In genomic region chr1:245526141-245526540, GRCh38 we compare ENCODE assay signal across 34 cellular contexts.
"Had no signal": no experiment of that assay in that cellular context is flagged by ENCODE, and none has a peak within 500 bp of the region (broad histone marks: within the 10 kb centered on the region; RNA-seq: fewer than 3 reads in every experiment).

No MANE protein-coding gene starts in this region.

- H3K36me3 ChIP-seq: MG63 had no signal

- H3K9me3 ChIP-seq: MG63 had no signal

- DNase-seq: Karpas-422, Kasumi-1, MG63, MM.1S, MV-4-11, NCI-H1048, NCI-H1092, NCI-H1092 treated with DMSO at 0.1 percent for 48 hours, NCI-H1105, NCI-H1105 treated with DMSO at 0.1 percent for 48 hours, NCI-H1417, NCI-H1417 treated with DMSO at 0.1 percent for 48 hours, NCI-H1436, NCI-H1436 treated with DMSO at 0.1 percent for 48 hours, NCI-H146, NCI-H1694, NCI-H1694 treated with DMSO at 0.1 percent for 48 hours, NCI-H187, NCI-H187 treated with DMSO at 0.1 percent for 48 hours, NCI-H1930, NCI-H2029, NCI-H2029 treated with DMSO at 0.1 percent for 48 hours, NCI-H2081, NCI-H2081 treated with DMSO at 0.1 percent for 48 hours, NCI-H2107, NCI-H2171, NCI-H2171 treated with DMSO at 0.1 percent for 48 hours, NCI-H2227 treated with DMSO at 0.1 percent for 48 hours, NCI-H226, NCI-H345, NCI-H446, NCI-H510A, NCI-H510A treated with DMSO at 0.1 percent for 48 hours had no signal

- H3K4me3 ChIP-seq: MG63 had no signal

- H3K9ac ChIP-seq: KMS-11 had no signal

- H3K27ac ChIP-seq: KMS-11 had no signal

- H3K4me2 ChIP-seq: KMS-11 had no signal
